ENCODE assay signal across 8 cellular contexts in the genomic region with DNA sequence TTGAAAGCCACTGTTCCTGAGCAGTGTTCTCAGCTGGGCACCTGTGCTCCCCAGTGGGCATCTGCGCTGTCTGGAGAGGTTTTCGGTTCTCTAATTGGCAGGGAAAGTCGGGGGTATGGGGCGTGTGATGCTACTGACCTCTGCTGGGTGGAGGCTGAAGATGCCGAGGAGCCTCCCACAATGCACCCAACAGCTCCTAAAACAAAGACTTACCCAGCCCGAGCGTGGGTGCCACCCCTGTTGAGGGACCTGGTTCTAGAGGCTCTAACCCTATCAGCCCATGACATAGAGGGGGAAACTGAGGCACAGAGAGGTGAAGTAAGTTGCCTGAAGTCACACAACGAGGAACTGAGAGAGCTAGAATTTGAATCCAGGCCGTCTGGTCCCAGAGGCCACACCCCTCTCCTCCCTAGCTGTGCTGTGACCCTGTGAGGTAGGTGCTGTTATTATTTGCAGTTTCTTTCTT. TPM values are rescaled to one million over a fixed set of nuclear protein-coding genes. Genes with fewer than 3 reads are reported as not detected.
DNase-seq lines count a peak whose midpoint lies in the region; ATAC-seq and TF ChIP-seq lines count a peak whose summit lies in the region.

No MANE protein-coding gene starts in this region.

- H4K20me1 ChIP-seq in HCT116 (ENCODE audit: insufficient read depth) = no peaks in the 10 kb centered on the region

- no peak overlapping the region for H3K4me3 Mint-ChIP-seq in activated CD4-positive, alpha-beta T cell treated with anti-CD3 and anti-CD28 coated beads, Interleukin-2, amount 10 ng/mL, durations not matched to agents 7 days and 5 days

- H3K9me3 ChIP-seq in HCT116 (ENCODE audit: control insufficient read depth in 1 of 2, insufficient read depth in 1 of 2, low read depth in 1 of 2, low read length in 2 of 2) (no peaks in the 10 kb centered on the region), esophagus squamous epithelium (no peaks in the 10 kb centered on the region)

- TF ChIP-seq RAD21 in HCT116 (IDR thresholded peaks at IDR 0.05; ENCODE audit: low read depth) = peak; percentile 92

- H3K27ac ChIP-seq in HCT116 (ENCODE audit: low read depth, low read length) (peak overlapping the region; percentile 10; the same call in 1 of the 2 replicates), esophagus squamous epithelium (no peak overlapping the region)

- POLR2A ChIA-PET in HCT116 (lab: Charles Lee) = interaction anchor here (0.7 to 3.2 kb wide), 10 partner anchors 9 to 385 kb away, joined by 3 to 31 read pairs (median 4); a partner anchor contains a TSS
- POLR2A ChIA-PET in activated CD4-positive, alpha-beta T cell treated with anti-CD3 and anti-CD28 coated beads, Interleukin-2, amount 10 ng/mL, durations not matched to agents 7 days and 5 days (lab: Charles Lee) = interaction anchor here (1.0 kb wide), 1 partner anchor 10 kb away, joined by 3 read pairs; a partner anchor contains a TSS

- peak overlapping the region; percentile 89 for H3K4me2 ChIP-seq in HCT116 (ENCODE audit: low read length)

- no peaks in the 10 kb centered on the region for H3K36me3 Mint-ChIP-seq in activated CD4-positive, alpha-beta T cell treated with anti-CD3 and anti-CD28 coated beads, Interleukin-2, amount 10 ng/mL, durations not matched to agents 7 days and 5 days (ENCODE audit: low read depth)

- intact Hi-C loops in HCT116 (cut with micrococcal nuclease) (no loop called here), esophagus squamous epithelium (cut with DNase I) (no loop called here), posterior vena cava (cut with DNase I) (no loop called here)

- RAD21 ChIA-PET in HCT116 (lab: Charles Lee; ENCODE audit: low non-redundant PET in 1 of 2, low total read pairs in 2 of 2, uncharacterized antibody in 2 of 2, unreplicated experiment in 2 of 2) = interaction anchor here (0.6 to 1.1 kb wide), 4 partner anchors 103 to 240 kb away, joined by 3 to 7 read pairs (median 4); no protein-coding TSS in a partner anchor

- peak overlapping the region; percentile 79 for H3K27ac Mint-ChIP-seq in activated CD4-positive, alpha-beta T cell treated with anti-CD3 and anti-CD28 coated beads, Interleukin-2, amount 10 ng/mL, durations not matched to agents 7 days and 5 days

- 20 to 35% methylated on average over 4 to 8 of the region's 9 CpGs for WGBS in esophagus squamous epithelium, 2 donors

- H3K27me3 ChIP-seq in HCT116 (ENCODE audit: insufficient read depth, low read length) (no peaks in the 10 kb centered on the region), esophagus squamous epithelium (no peaks in the 10 kb centered on the region)

- H3K4me3 ChIP-seq in HCT116 (replicated peaks in 1 of 2; ENCODE audit: low read depth in 1 of 2, low read length in 2 of 2) (peak overlapping the region; percentile 22 to 50), esophagus squamous epithelium (no peak overlapping the region)

- peaks cover 4% of the 10 kb centered on the region for H3K4me1 Mint-ChIP-seq in activated CD4-positive, alpha-beta T cell treated with anti-CD3 and anti-CD28 coated beads, Interleukin-2, amount 10 ng/mL, durations not matched to agents 7 days and 5 days

- H3K9me3 Mint-ChIP-seq in activated CD4-positive, alpha-beta T cell treated with anti-CD3 and anti-CD28 coated beads, Interleukin-2, amount 10 ng/mL, durations not matched to agents 7 days and 5 days = no peaks in the 10 kb centered on the region

- no peaks in the 10 kb centered on the region for H3K79me2 ChIP-seq in HCT116 (ENCODE audit: insufficient read depth, low read length)

- H3K27me3 Mint-ChIP-seq in activated CD4-positive, alpha-beta T cell treated with anti-CD3 and anti-CD28 coated beads, Interleukin-2, amount 10 ng/mL, durations not matched to agents 7 days and 5 days = no peaks in the 10 kb centered on the region

- H3K9ac ChIP-seq in HCT116 (ENCODE audit: low read length) = peak overlapping the region; percentile 57

- H3K9me2 ChIP-seq in HCT116 (ENCODE audit: insufficient read depth) = no peaks in the 10 kb centered on the region

- H3K36me3 ChIP-seq in HCT116 (ENCODE audit: control insufficient read depth in 1 of 2, insufficient read depth in 2 of 2, low read length in 2 of 2) = no peaks in the 10 kb centered on the region
- no peaks in the 10 kb centered on the region for H3K36me3 ChIP-seq in esophagus squamous epithelium

- H3K4me1 ChIP-seq in HCT116 (ENCODE audit: control insufficient read depth in 1 of 2, insufficient read depth in 2 of 2, low read length in 2 of 2) (peaks cover 5 to 13% of the 10 kb centered on the region in 2 experiments; a peak in 3 of 4 replicates), esophagus squamous epithelium (peaks cover 0 to 5% (median 0%) of the 10 kb centered on the region in 3 donors)

- TF ChIP-seq CTCF in HCT116 (IDR thresholded peaks at IDR 0.05 in 2 of 3, conservative IDR thresholded peaks at IDR 0.05 in 1 of 3; ENCODE audit: borderline replicate concordance in 1 of 3, insufficient read depth in 1 of 3, low read depth in 2 of 3, low read length in 2 of 3) (peak; percentile 77 to 80 (median 77)), esophagus squamous epithelium (IDR thresholded peaks at IDR 0.05) (peak in 4 of 6 experiments; percentile 23 to 51 (median 27))

- ATAC-seq in HCT116 = peak; percentile 92
- ATAC-seq in GM21381 (IDR thresholded peaks at IDR 0.05; ENCODE audit: unreplicated experiment) = no peak
- ATAC-seq in HG02840 (IDR thresholded peaks at IDR 0.05; ENCODE audit: low FRiP score, unreplicated experiment) = no peak

- DNase-seq in D341Med (ENCODE audit: low spot score) (peak; percentile 86), HCT116 (ENCODE audit: low read depth, low spot score) (peak; percentile 66), NCI-H524 treated with DMSO at 0.1 percent for 48 hours (lab: John Stamatoyannopoulos, UW) (peak; percentile 51), esophagus squamous epithelium (lab: John Stamatoyannopoulos, UW) (no peak), posterior vena cava (ENCODE audit: low spot score) (peak; percentile 80)
- peak; percentile 61 for DNase-seq in activated CD4-positive, alpha-beta T cell treated with anti-CD3 and anti-CD28 coated beads, Interleukin-2, amount 10 ng/mL, durations not matched to agents 7 days and 5 days

- BruUV-seq in HCT116 (replicated peaks; lab: Mats Ljungman, UMichigan) = no TSS peak

- no peak for TF ChIP-seq POLR2A in HCT116 (IDR thresholded peaks at IDR 0.05; ENCODE audit: borderline replicate concordance, extremely low read depth, insufficient read depth, insufficient read length)
- TF ChIP-seq POLR2A in esophagus squamous epithelium (IDR thresholded peaks at IDR 0.05) = no peak

- H2AFZ ChIP-seq in HCT116 (ENCODE audit: low read depth, low read length, poor library complexity, severe bottlenecking) = peak overlapping the region; percentile 99

- CTCF ChIA-PET in HCT116 (lab: Charles Lee) = interaction anchor here (0.8 to 2.3 kb wide), 17 partner anchors 9 to 385 kb away, joined by 3 to 20 read pairs (median 4); a partner anchor contains a TSS
- CTCF ChIA-PET in activated CD4-positive, alpha-beta T cell treated with anti-CD3 and anti-CD28 coated beads, Interleukin-2, amount 10 ng/mL, durations not matched to agents 7 days and 5 days (lab: Charles Lee) = interaction anchor here (0.6 to 3.2 kb wide), 20 partner anchors 8 to 1215 kb away, joined by 3 to 14 read pairs (median 4); a partner anchor contains a TSS

TF ChIP-seq in HCT116, 20 proteins besides CTCF, POLR2A, EP300 and RAD21:
- TF ChIP-seq CEBPB (IDR thresholded peaks at IDR 0.05; ENCODE audit: low read depth) = no peak
- peak; percentile 11 for TF ChIP-seq TCF7L2 (IDR thresholded peaks at IDR 0.05; ENCODE audit: borderline replicate concordance, extremely low read depth, insufficient read depth, insufficient read length)
TF ChIP-seq in HCT116: peak in this region for 1.

RNA-seq across cellular contexts. Expression of a gene that starts 2.3 kb away (rescaled TPM):
- total RNA-seq in HCT116 (2021; ENCODE audit: unreplicated experiment) (not detected), esophagus squamous epithelium (1 to 10 TPM in 3 of 4 donors, not detected in 1; 1.3 to 1.7 (median 1.4) TPM), posterior vena cava (not detected)
- polyA plus RNA-seq in HCT116 (2012) = 0.31 and 0.35 TPM in 2 replicates
- total RNA-seq in activated CD4-positive, alpha-beta T cell treated with anti-CD3 and anti-CD28 coated beads, Interleukin-2, amount 10 ng/mL, durations not matched to agents 7 days and 5 days = not detected

RNA-seq across cellular contexts. Expression of a gene that starts 6.0 kb away (rescaled TPM):
- 6.8 TPM for total RNA-seq in HCT116 (2021; ENCODE audit: unreplicated experiment)
- polyA plus RNA-seq in HCT116 (2012) = 1.9 and 3.1 TPM in 2 replicates
- total RNA-seq in activated CD4-positive, alpha-beta T cell treated with anti-CD3 and anti-CD28 coated beads, Interleukin-2, amount 10 ng/mL, durations not matched to agents 7 days and 5 days = 1 to 10 TPM; 2.5 TPM
- total RNA-seq in esophagus squamous epithelium = 10 to 100 TPM in 1 of 4 donors, 1 to 10 TPM in 3; 3.1 to 12.3 (median 8.6) TPM
- total RNA-seq in posterior vena cava = not detected

RNA-seq across cellular contexts. Expression of a gene that starts 10.1 kb away (rescaled TPM):
- total RNA-seq in HCT116 (2021; ENCODE audit: unreplicated experiment) (2,006 TPM), esophagus squamous epithelium (1,000 to 10,000 TPM; 1,870 to 2,808 (median 2,491) TPM), posterior vena cava (100 to 1,000 TPM; 746 to 777 TPM)
- polyA plus RNA-seq in HCT116 (2012) = 3,599 and 4,255 TPM in 2 replicates
- total RNA-seq in activated CD4-positive, alpha-beta T cell treated with anti-CD3 and anti-CD28 coated beads, Interleukin-2, amount 10 ng/mL, durations not matched to agents 7 days and 5 days = 1,000 to 10,000 TPM; 1,477 to 1,601 TPM

RNA-seq across cellular contexts. Expression of a gene that starts 10.5 kb away (rescaled TPM):
- total RNA-seq in HCT116 (2021; ENCODE audit: unreplicated experiment) = 19.9 TPM
- 5.9 and 6.9 TPM in 2 replicates for polyA plus RNA-seq in HCT116 (2012)
- total RNA-seq in activated CD4-positive, alpha-beta T cell treated with anti-CD3 and anti-CD28 coated beads, Interleukin-2, amount 10 ng/mL, durations not matched to agents 7 days and 5 days = 10 to 100 TPM; 28.2 to 33.6 TPM
- total RNA-seq in esophagus squamous epithelium = 10 to 100 TPM in 2 of 4 donors, 1 to 10 TPM in 2; 7.0 to 10.9 (median 9.7) TPM
- total RNA-seq in posterior vena cava = 10 to 100 TPM in 1 of 2 donors, 1 to 10 TPM in 1; 8.5 to 12.1 TPM

RNA-seq across cellular contexts. Expression of a gene that starts 28.3 kb away (rescaled TPM):
- 45.9 TPM for total RNA-seq in HCT116 (2021; ENCODE audit: unreplicated experiment)
- 74.3 and 81.3 TPM in 2 replicates for polyA plus RNA-seq in HCT116 (2012)
- total RNA-seq in activated CD4-positive, alpha-beta T cell treated with anti-CD3 and anti-CD28 coated beads, Interleukin-2, amount 10 ng/mL, durations not matched to agents 7 days and 5 days = 10 to 100 TPM; 24.1 to 25.8 TPM
- 10 to 100 TPM in 3 of 4 donors, 1 to 10 TPM in 1; 4.2 to 16.2 (median 11.7) TPM for total RNA-seq in esophagus squamous epithelium
- 1 to 10 TPM; 1.8 to 3.6 TPM for total RNA-seq in posterior vena cava

Comparison
In these comparisons a context has a peak if more than half of its experiments do, and no peak if none do; other contexts are left out.
1. H3K4me3 ChIP-seq: peak in HCT116 (2 of 2); none in esophagus squamous epithelium (0 of 4).